Comparison of ENCODE assay signal across 1 cellular context in the genomic region with DNA sequence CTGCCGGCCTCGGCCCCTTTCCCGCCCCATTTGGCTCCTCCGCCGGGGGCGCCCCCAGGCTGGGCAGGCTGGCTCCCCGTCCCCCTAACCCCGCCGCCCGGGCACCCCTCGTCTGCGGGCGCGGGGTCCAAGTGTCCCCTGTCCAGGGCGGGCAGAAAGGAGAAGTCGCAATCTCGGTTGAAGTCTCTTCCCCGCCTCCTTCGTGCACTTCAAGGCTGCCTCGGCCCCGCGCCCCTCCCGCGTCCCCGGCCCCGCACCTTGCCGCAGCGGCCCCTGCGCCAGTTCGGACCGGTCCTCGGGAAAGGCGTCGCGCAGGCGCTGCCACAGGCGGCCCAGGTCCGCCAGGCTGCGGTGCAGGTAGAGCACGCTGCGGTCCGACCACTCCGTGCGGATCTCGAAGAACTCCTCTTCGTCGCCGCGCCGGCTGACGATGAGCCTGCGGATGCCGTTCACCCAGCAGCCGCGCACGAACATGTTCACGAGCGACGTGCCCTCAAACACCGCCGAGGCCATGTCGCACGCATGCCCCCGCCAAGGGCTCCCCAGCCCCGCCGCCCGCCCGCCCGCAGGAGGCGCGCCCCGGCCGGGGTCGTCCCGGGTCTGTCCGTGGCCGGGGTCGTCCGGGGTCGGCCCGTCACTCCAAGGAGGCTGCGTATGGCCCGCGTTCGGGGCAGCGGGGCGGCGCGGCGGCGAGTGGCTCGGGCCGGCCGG.
TF ChIP-seq lines count a peak whose summit lies in the region.

A gene with protein sequence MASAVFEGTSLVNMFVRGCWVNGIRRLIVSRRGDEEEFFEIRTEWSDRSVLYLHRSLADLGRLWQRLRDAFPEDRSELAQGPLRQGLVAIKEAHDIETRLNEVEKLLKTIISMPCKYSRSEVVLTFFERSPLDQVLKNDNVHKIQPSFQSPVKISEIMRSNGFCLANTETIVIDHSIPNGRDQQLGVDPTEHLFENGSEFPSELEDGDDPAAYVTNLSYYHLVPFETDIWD (minus strand): TSS at position 695 of the 711 bp plus-strand sequence. CDS start 182 bp downstream, at position 513.

TF ChIP-seq in GM12878, 131 proteins besides CTCF, POLR2A, EP300 and RAD21 (continued from another document):
- TF ChIP-seq, protein P1, sequence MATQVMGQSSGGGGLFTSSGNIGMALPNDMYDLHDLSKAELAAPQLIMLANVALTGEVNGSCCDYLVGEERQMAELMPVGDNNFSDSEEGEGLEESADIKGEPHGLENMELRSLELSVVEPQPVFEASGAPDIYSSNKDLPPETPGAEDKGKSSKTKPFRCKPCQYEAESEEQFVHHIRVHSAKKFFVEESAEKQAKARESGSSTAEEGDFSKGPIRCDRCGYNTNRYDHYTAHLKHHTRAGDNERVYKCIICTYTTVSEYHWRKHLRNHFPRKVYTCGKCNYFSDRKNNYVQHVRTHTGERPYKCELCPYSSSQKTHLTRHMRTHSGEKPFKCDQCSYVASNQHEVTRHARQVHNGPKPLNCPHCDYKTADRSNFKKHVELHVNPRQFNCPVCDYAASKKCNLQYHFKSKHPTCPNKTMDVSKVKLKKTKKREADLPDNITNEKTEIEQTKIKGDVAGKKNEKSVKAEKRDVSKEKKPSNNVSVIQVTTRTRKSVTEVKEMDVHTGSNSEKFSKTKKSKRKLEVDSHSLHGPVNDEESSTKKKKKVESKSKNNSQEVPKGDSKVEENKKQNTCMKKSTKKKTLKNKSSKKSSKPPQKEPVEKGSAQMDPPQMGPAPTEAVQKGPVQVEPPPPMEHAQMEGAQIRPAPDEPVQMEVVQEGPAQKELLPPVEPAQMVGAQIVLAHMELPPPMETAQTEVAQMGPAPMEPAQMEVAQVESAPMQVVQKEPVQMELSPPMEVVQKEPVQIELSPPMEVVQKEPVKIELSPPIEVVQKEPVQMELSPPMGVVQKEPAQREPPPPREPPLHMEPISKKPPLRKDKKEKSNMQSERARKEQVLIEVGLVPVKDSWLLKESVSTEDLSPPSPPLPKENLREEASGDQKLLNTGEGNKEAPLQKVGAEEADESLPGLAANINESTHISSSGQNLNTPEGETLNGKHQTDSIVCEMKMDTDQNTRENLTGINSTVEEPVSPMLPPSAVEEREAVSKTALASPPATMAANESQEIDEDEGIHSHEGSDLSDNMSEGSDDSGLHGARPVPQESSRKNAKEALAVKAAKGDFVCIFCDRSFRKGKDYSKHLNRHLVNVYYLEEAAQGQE (IDR thresholded peaks at IDR 0.05; ENCODE audit: low read depth, low read length) = no peak
- TF ChIP-seq, protein P2, sequence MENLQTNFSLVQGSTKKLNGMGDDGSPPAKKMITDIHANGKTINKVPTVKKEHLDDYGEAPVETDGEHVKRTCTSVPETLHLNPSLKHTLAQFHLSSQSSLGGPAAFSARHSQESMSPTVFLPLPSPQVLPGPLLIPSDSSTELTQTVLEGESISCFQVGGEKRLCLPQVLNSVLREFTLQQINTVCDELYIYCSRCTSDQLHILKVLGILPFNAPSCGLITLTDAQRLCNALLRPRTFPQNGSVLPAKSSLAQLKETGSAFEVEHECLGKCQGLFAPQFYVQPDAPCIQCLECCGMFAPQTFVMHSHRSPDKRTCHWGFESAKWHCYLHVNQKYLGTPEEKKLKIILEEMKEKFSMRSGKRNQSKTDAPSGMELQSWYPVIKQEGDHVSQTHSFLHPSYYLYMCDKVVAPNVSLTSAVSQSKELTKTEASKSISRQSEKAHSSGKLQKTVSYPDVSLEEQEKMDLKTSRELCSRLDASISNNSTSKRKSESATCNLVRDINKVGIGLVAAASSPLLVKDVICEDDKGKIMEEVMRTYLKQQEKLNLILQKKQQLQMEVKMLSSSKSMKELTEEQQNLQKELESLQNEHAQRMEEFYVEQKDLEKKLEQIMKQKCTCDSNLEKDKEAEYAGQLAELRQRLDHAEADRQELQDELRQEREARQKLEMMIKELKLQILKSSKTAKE (IDR thresholded peaks at IDR 0.05; ENCODE audit: low read depth, poor library complexity, severe bottlenecking) = no peak
- TF ChIP-seq PAX8 (IDR thresholded peaks at IDR 0.05) (no peak), HDAC2 (IDR thresholded peaks at IDR 0.05) (no peak), POLR2AphosphoS5 (IDR thresholded peaks at IDR 0.05; ENCODE audit: low read length) (no peak), CHD1 (IDR thresholded peaks at IDR 0.05; ENCODE audit: low read depth, low read length) (no peak), CREM (IDR thresholded peaks at IDR 0.05; ENCODE audit: low read depth) (no peak)
- TF ChIP-seq, protein P3, sequence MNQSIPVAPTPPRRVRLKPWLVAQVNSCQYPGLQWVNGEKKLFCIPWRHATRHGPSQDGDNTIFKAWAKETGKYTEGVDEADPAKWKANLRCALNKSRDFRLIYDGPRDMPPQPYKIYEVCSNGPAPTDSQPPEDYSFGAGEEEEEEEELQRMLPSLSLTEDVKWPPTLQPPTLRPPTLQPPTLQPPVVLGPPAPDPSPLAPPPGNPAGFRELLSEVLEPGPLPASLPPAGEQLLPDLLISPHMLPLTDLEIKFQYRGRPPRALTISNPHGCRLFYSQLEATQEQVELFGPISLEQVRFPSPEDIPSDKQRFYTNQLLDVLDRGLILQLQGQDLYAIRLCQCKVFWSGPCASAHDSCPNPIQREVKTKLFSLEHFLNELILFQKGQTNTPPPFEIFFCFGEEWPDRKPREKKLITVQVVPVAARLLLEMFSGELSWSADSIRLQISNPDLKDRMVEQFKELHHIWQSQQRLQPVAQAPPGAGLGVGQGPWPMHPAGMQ (IDR thresholded peaks at IDR 0.05; ENCODE audit: borderline replicate concordance) = no peak
- TF ChIP-seq, protein P4, sequence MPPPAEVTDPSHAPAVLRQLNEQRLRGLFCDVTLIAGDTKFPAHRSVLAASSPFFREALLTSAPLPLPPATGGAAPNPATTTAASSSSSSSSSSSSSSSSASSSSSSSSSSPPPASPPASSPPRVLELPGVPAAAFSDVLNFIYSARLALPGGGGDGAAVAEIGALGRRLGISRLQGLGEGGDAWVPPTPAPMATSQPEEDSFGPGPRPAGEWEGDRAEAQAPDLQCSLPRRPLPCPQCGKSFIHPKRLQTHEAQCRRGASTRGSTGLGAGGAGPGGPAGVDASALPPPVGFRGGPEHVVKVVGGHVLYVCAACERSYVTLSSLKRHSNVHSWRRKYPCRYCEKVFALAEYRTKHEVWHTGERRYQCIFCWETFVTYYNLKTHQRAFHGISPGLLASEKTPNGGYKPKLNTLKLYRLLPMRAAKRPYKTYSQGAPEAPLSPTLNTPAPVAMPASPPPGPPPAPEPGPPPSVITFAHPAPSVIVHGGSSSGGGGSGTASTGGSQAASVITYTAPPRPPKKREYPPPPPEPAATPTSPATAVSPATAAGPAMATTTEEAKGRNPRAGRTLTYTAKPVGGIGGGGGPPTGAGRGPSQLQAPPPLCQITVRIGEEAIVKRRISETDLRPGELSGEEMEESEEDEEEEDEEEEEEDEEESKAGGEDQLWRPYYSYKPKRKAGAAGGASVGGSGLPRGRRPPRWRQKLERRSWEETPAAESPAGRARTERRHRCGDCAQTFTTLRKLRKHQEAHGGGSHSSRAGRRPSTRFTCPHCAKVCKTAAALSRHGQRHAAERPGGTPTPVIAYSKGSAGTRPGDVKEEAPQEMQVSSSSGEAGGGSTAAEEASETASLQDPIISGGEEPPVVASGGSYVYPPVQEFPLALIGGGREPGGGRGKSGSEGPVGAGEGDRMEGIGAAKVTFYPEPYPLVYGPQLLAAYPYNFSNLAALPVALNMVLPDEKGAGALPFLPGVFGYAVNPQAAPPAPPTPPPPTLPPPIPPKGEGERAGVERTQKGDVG (CRISPR knock-in tag; IDR thresholded peaks at IDR 0.05) = no peak
TF ChIP-seq in GM12878: peak in this region for 0.
